In genomic region chr12:30989754-30990153, GRCh38 we compare ENCODE assay signal across 9 cellular contexts.
DNase-seq lines count a peak whose midpoint lies in the region; ATAC-seq, FAIRE-seq and TF ChIP-seq lines count a peak whose summit lies in the region.
"Had no signal": no experiment of that assay in that cellular context is flagged by ENCODE, and none has a peak within 500 bp of the region (broad histone marks: within the 10 kb centered on the region; RNA-seq: fewer than 3 reads in every experiment).

No MANE protein-coding gene starts in this region.

- H4K20me1 ChIP-seq in OCI-LY1 (ENCODE audit: insufficient read depth, low read length) = no peaks in the 10 kb centered on the region
- H4K20me1 ChIP-seq: BLaER1 treated with 17β-estradiol and CSF1 and Interleukin-3, amounts not matched to agents 10 nM and 100 nM had no signal

- FAIRE-seq in urothelium cell line (lab: Jason Lieb, UNC) = peak; percentile 87

- H3K79me2 ChIP-seq in OCI-LY1 (ENCODE audit: insufficient read depth, low read length) = no peaks in the 10 kb centered on the region

- H3K9me2 ChIP-seq in OCI-LY1 (ENCODE audit: low read depth, low read length) = no peaks in the 10 kb centered on the region

- ATAC-seq in HG02798 (IDR thresholded peaks at IDR 0.05; ENCODE audit: poor library complexity, unreplicated experiment) = peak; percentile 50
- no peak for ATAC-seq in HG02852 (IDR thresholded peaks at IDR 0.05; ENCODE audit: unreplicated experiment)

- H3K4me3 ChIP-seq in OCI-LY1 (ENCODE audit: low read depth, low read length, poor library complexity, severe bottlenecking) (no peak overlapping the region), foreskin fibroblast (ENCODE audit: low read depth in 1 of 2, low read length in 2 of 2) (no peak overlapping the region)
- H3K4me3 ChIP-seq: BLaER1 treated with 17β-estradiol and CSF1 and Interleukin-3, amounts not matched to agents 10 nM and 100 nM had no signal

- H3K4me2 ChIP-seq in OCI-LY1 (ENCODE audit: low read length) = no peak overlapping the region; the same call in 1 of the 2 replicates

- peaks cover 43% of the 10 kb centered on the region for H3K4me1 ChIP-seq in OCI-LY1 (ENCODE audit: insufficient read depth, low read length, severe bottlenecking)

- no peaks in the 10 kb centered on the region for H3F3A ChIP-seq in OCI-LY1 (ENCODE audit: insufficient read depth, low read length)

- no peak overlapping the region; the same call in 1 of the 2 replicates for H3K9ac ChIP-seq in OCI-LY1 (ENCODE audit: low read length)
- H3K9ac ChIP-seq: BLaER1 treated with 17β-estradiol and CSF1 and Interleukin-3, amounts not matched to agents 10 nM and 100 nM had no signal

- no peak overlapping the region for H2AFZ ChIP-seq in OCI-LY1 (ENCODE audit: low read length)

- DNase-seq in NCI-H748 (lab: John Stamatoyannopoulos, UW; ENCODE audit: unreplicated experiment) (peak; percentile 46), NCI-H748 treated with DMSO at 0.1 percent for 48 hours (lab: John Stamatoyannopoulos, UW) (no peak), foreskin fibroblast (peak in 1 of 2 donors; percentile 41), urothelium cell line (ENCODE audit: low spot score) (peak; percentile 38)
- no peak for DNase-seq in effector CD4-positive, alpha-beta T cell

- no peaks in the 10 kb centered on the region for H3K27me3 ChIP-seq in OCI-LY1 (ENCODE audit: insufficient read depth, low read length)
- H3K27me3 ChIP-seq: BLaER1 treated with 17β-estradiol and CSF1 and Interleukin-3, amounts not matched to agents 10 nM and 100 nM had no signal

- H3K36me3 ChIP-seq in OCI-LY1 (ENCODE audit: insufficient read depth, low read length) = no peaks in the 10 kb centered on the region
- H3K36me3 ChIP-seq: BLaER1 treated with 17β-estradiol and CSF1 and Interleukin-3, amounts not matched to agents 10 nM and 100 nM had no signal

- H3K9me3 ChIP-seq in OCI-LY1 (ENCODE audit: low read length) = no peaks in the 10 kb centered on the region
- H3K9me3 ChIP-seq: BLaER1 treated with 17β-estradiol and CSF1 and Interleukin-3, amounts not matched to agents 10 nM and 100 nM had no signal

- peak overlapping the region; percentile 53 for H3K27ac ChIP-seq in OCI-LY1 (ENCODE audit: low read depth, low read length, poor library complexity, severe bottlenecking)
- H3K27ac ChIP-seq: BLaER1 treated with 17β-estradiol and CSF1 and Interleukin-3, amounts not matched to agents 10 nM and 100 nM had no signal

- TF ChIP-seq CTCF in OCI-LY1 (IDR thresholded peaks at IDR 0.05; ENCODE audit: low read length) (peak; percentile 81), foreskin fibroblast (IDR thresholded peaks at IDR 0.05; ENCODE audit: low read depth, low read length) (peak; percentile 31)

Comparison
In these comparisons a context has a peak if more than half of its experiments do, and no peak if none do; other contexts are left out.
1. DNase-seq: peak in NCI-H748 (single experiment) and urothelium cell line (single experiment); none in NCI-H748 treated with DMSO at 0.1 percent for 48 hours (single experiment) and effector CD4-positive, alpha-beta T cell (single experiment).